In genomic region chr13:40189885-40190655, GRCh38 we compare ENCODE assay signal across 7 cellular contexts.
A peak's percentile ranks its signal among the peaks of the same experiment; 100 is the strongest.
DNase-seq lines count a peak whose midpoint lies in the region; ATAC-seq and TF ChIP-seq lines count a peak whose summit lies in the region.

No MANE protein-coding gene starts in this region.

- TF ChIP-seq CTCF in breast epithelium (IDR thresholded peaks at IDR 0.05) (no peak), lower lobe of right lung (IDR thresholded peaks at IDR 0.05) (no peak), stomach (IDR thresholded peaks at IDR 0.05) (no peak)

- no peaks in the 10 kb centered on the region for H3K9me3 ChIP-seq in breast epithelium
- no peaks in the 10 kb centered on the region for H3K9me3 ChIP-seq in lower lobe of right lung
- H3K9me3 ChIP-seq in stomach: no peaks in the 10 kb centered on the region

- H3K27me3 ChIP-seq in breast epithelium: no peaks in the 10 kb centered on the region
- peaks cover 4% of the 10 kb centered on the region for H3K27me3 ChIP-seq in lower lobe of right lung (ENCODE audit: low read depth)
- no peaks in the 10 kb centered on the region for H3K27me3 ChIP-seq in stomach

- TF ChIP-seq POLR2A in breast epithelium (IDR thresholded peaks at IDR 0.05) (no peak), stomach (IDR thresholded peaks at IDR 0.05) (no peak), GM18505 (IDR thresholded peaks at IDR 0.05; ENCODE audit: borderline replicate concordance, extremely low read depth, insufficient read depth, insufficient read length) (no peak)

- peak overlapping the region; percentile 80 to 90 for H3K27ac ChIP-seq in breast epithelium
- peak overlapping the region; percentile 51 for H3K27ac ChIP-seq in lower lobe of right lung
- H3K27ac ChIP-seq in stomach: peak overlapping the region; percentile 62 to 81 (median 64)

- WGBS in stomach, 5 donors: 65 to 69% (median 65%) methylated on average over 8 of the region's 8 CpGs

- no peak for TF ChIP-seq EP300 in stomach (IDR thresholded peaks at IDR 0.05)

- peaks cover 6 to 16% of the 10 kb centered on the region in 2 donors for H3K4me1 ChIP-seq in breast epithelium
- H3K4me1 ChIP-seq in lower lobe of right lung: peaks cover 33% of the 10 kb centered on the region
- H3K4me1 ChIP-seq in stomach: peaks cover 12 to 47% (median 32%) of the 10 kb centered on the region in 4 donors

- H3K4me3 ChIP-seq in breast epithelium: no peak overlapping the region
- H3K4me3 ChIP-seq in lower lobe of right lung: no peak overlapping the region
- H3K4me3 ChIP-seq in stomach: no peak overlapping the region

- H3K36me3 ChIP-seq in breast epithelium (no peaks in the 10 kb centered on the region), lower lobe of right lung (no peaks in the 10 kb centered on the region), stomach (no peaks in the 10 kb centered on the region)

- peak; percentile 52 for DNase-seq in RPMI7951 (ENCODE audit: low read depth)
- DNase-seq in breast epithelium (ENCODE audit: low spot score in 2 of 2): no peak
- DNase-seq in lower lobe of right lung: no peak
- no peak for DNase-seq in stomach
- DNase-seq in NCI-H345 treated with DMSO at 0.1 percent for 48 hours (lab: John Stamatoyannopoulos, UW; ENCODE audit: unreplicated experiment): no peak
- no peak for DNase-seq in H4 (ENCODE audit: low spot score)

- intact Hi-C loops in breast epithelium (cut with DNase I; ENCODE audit: low total_unique reads): no loop called here
- intact Hi-C loops in lower lobe of right lung (cut with DNase I): no loop called here
- intact Hi-C loops in stomach (cut with DNase I; ENCODE audit: low total_unique reads): no loop called here

- no peak for ATAC-seq in lower lobe of right lung
- ATAC-seq in GM18505 (IDR thresholded peaks at IDR 0.05; ENCODE audit: unreplicated experiment): no peak
